ENCODE assay signal across 9 cellular contexts in genomic region chr1:31509124-31510072, GRCh38.
DNase-seq lines count a peak whose midpoint lies in the region; ATAC-seq, FAIRE-seq and TF ChIP-seq lines count a peak whose summit lies in the region.
"Had no signal": no experiment of that assay in that cellular context is flagged by ENCODE, and none has a peak within 500 bp of the region (broad histone marks: within the 10 kb centered on the region; RNA-seq: fewer than 3 reads in every experiment).

No MANE protein-coding gene starts in this region.

- peak; percentile 50 for ATAC-seq in HG02763 (IDR thresholded peaks at IDR 0.05; ENCODE audit: unreplicated experiment)

- TF ChIP-seq CTCF in Peyer's patch (IDR thresholded peaks at IDR 0.05), result no peak

- no peak overlapping the region for H3K27ac ChIP-seq in Peyer's patch
- peak overlapping the region; percentile 56 for H3K27ac ChIP-seq in thymus (ENCODE audit: low read depth)

- H3K9me3 Mint-ChIP-seq in activated CD4-positive, alpha-beta T cell treated with anti-CD3 and anti-CD28 coated beads, Interleukin-2, amount 10 ng/mL, durations not matched to agents 7 days and 5 days, result peaks cover 7% of the 10 kb centered on the region

- no peak overlapping the region for H3K4me3 ChIP-seq in Peyer's patch
- H3K4me3 ChIP-seq in thymus (ENCODE audit: low read length), result peak overlapping the region; percentile 62

- peaks cover 0 to 3% (median 0%) of the 10 kb centered on the region in 4 donors for H3K9me3 ChIP-seq in Peyer's patch
- peaks cover 1% of the 10 kb centered on the region for H3K9me3 ChIP-seq in thymus (ENCODE audit: control insufficient read depth)

- WGBS in thymus, result 74% methylated on average over 7 of the region's 7 CpGs

- FAIRE-seq in urothelium cell line (lab: Jason Lieb, UNC), result no peak

- no peaks in the 10 kb centered on the region for H3K36me3 Mint-ChIP-seq in activated CD4-positive, alpha-beta T cell treated with anti-CD3 and anti-CD28 coated beads, Interleukin-2, amount 10 ng/mL, durations not matched to agents 7 days and 5 days (ENCODE audit: low read depth)

- no peaks in the 10 kb centered on the region for H3K27me3 ChIP-seq in Peyer's patch
- no peaks in the 10 kb centered on the region for H3K27me3 ChIP-seq in thymus (ENCODE audit: control insufficient read depth, insufficient read depth)

- H3K27me3 Mint-ChIP-seq in activated CD4-positive, alpha-beta T cell treated with anti-CD3 and anti-CD28 coated beads, Interleukin-2, amount 10 ng/mL, durations not matched to agents 7 days and 5 days, result peaks cover 3% of the 10 kb centered on the region

- peak; percentile 45 for DNase-seq in activated CD4-positive, alpha-beta T cell treated with anti-CD3 and anti-CD28 coated beads, Interleukin-2, amount 10 ng/mL, durations not matched to agents 7 days and 5 days
- DNase-seq in activated CD4-positive, alpha-beta T cell treated with anti-CD3 and anti-CD28 coated beads, Interleukin-2, amount 50 U/mL, for 48 hours, result no peak
- DNase-seq in Peyer's patch (peak in 2 of 3 donors; percentile 63 to 77), urothelium cell line (ENCODE audit: low spot score) (no peak), germinal center (ENCODE audit: low spot score) (no peak), ecto neural progenitor cell (ENCODE audit: low spot score) (no peak)
- DNase-seq: T1000 had no signal

- TF ChIP-seq POLR2A in Peyer's patch (IDR thresholded peaks at IDR 0.05), result no peak

- H3K4me3 Mint-ChIP-seq in activated CD4-positive, alpha-beta T cell treated with anti-CD3 and anti-CD28 coated beads, Interleukin-2, amount 10 ng/mL, durations not matched to agents 7 days and 5 days, result no peak overlapping the region

- H3K36me3 ChIP-seq in Peyer's patch (no peaks in the 10 kb centered on the region), thymus (ENCODE audit: control insufficient read depth, insufficient read depth) (peaks cover 35% of the 10 kb centered on the region)

- H3K27ac Mint-ChIP-seq in activated CD4-positive, alpha-beta T cell treated with anti-CD3 and anti-CD28 coated beads, Interleukin-2, amount 10 ng/mL, durations not matched to agents 7 days and 5 days, result peak overlapping the region; percentile 22

- H3K4me1 Mint-ChIP-seq in activated CD4-positive, alpha-beta T cell treated with anti-CD3 and anti-CD28 coated beads, Interleukin-2, amount 10 ng/mL, durations not matched to agents 7 days and 5 days, result peaks cover 42% of the 10 kb centered on the region

- CTCF ChIA-PET in activated CD4-positive, alpha-beta T cell treated with anti-CD3 and anti-CD28 coated beads, Interleukin-2, amount 10 ng/mL, durations not matched to agents 7 days and 5 days (lab: Charles Lee), result interaction anchor here (1.0 to 1.1 kb wide), 3 partner anchors 9 to 1617 kb away, joined by 3 read pairs; no protein-coding TSS in a partner anchor

- POLR2A ChIA-PET in activated CD4-positive, alpha-beta T cell treated with anti-CD3 and anti-CD28 coated beads, Interleukin-2, amount 10 ng/mL, durations not matched to agents 7 days and 5 days (lab: Charles Lee), result no interaction called here

- H3K4me1 ChIP-seq in Peyer's patch, result no peaks in the 10 kb centered on the region
- peaks cover 35% of the 10 kb centered on the region for H3K4me1 ChIP-seq in thymus (ENCODE audit: control insufficient read depth, insufficient read depth, low read length)

Comparison
In these comparisons a context has a peak if more than half of its experiments do, and no peak if none do; other contexts are left out.
1. DNase-seq: peak in activated CD4-positive, alpha-beta T cell treated with anti-CD3 and anti-CD28 coated beads, Interleukin-2, amount 10 ng/mL, durations not matched to agents 7 days and 5 days (single experiment) and Peyer's patch (2 of 3); none in activated CD4-positive, alpha-beta T cell treated with anti-CD3 and anti-CD28 coated beads, Interleukin-2, amount 50 U/mL, for 48 hours (0 of 2), urothelium cell line (single experiment), germinal center (single experiment) and ecto neural progenitor cell (single experiment).